ENCODE assay signal across 8 cellular contexts in genomic region chr7:141072548-141073172, GRCh38. TPM values are rescaled to one million over a fixed set of nuclear protein-coding genes. Genes with fewer than 3 reads are reported as not detected.
DNase-seq lines count a peak whose midpoint lies in the region; ATAC-seq lines count a peak whose summit lies in the region.

No MANE protein-coding gene starts in this region.

- no peaks in the 10 kb centered on the region for H3K9me3 ChIP-seq in MG63

- no peak for ATAC-seq in GM21360 (IDR thresholded peaks at IDR 0.05; ENCODE audit: unreplicated experiment)

- H3K27ac ChIP-seq in substantia nigra (ENCODE audit: low read depth, low read length, poor library complexity, severe bottlenecking) = peak overlapping the region; percentile 36

- DNase-seq in DMS153 treated with DMSO at 0.1 percent for 48 hours (lab: John Stamatoyannopoulos, UW; ENCODE audit: unreplicated experiment) = peak; percentile 84
- DNase-seq in MG63 = peak; percentile 56
- peak; percentile 7 for DNase-seq in activated CD4-positive, alpha-beta T cell treated with anti-CD3 and anti-CD28 coated beads, Interleukin-2, amount 50 U/mL, for 1 hour
- peak; percentile 44 for DNase-seq in epidermal melanocyte (ENCODE audit: insufficient read length, low spot score)
- DNase-seq in midbrain (lab: John Stamatoyannopoulos, UW) = peak; percentile 88
- peak in 47 of 49 donors; percentile 5 to 88 (median 59) for DNase-seq in substantia nigra (lab: John Stamatoyannopoulos, UW)
- no peak for DNase-seq in UCSD-AML1 (lab: John Stamatoyannopoulos, UW; ENCODE audit: unreplicated experiment)

- H3K4me3 ChIP-seq in MG63 = peak overlapping the region; percentile 12

- peaks cover 39% of the 10 kb centered on the region for H3K27me3 ChIP-seq in MG63

- H3K36me3 ChIP-seq in MG63 = no peaks in the 10 kb centered on the region

RNA-seq across cellular contexts. Expression of gene TMEM178B, which starts 1.2 kb away (rescaled TPM):
- 0.10 TPM in 1 of 2 replicates, not detected in the other for total RNA-seq in MG63 (2014; rRNA removed; shearing (Covaris generic); ENCODE audit: low replicate concordance)

RNA-seq across cellular contexts. Expression of gene MRPS33, which starts 57.9 kb away (rescaled TPM):
- total RNA-seq in MG63 (2014; rRNA removed; shearing (Covaris generic); ENCODE audit: low replicate concordance) = 15.6 and 49.7 TPM in 2 replicates
